In the genomic region with DNA sequence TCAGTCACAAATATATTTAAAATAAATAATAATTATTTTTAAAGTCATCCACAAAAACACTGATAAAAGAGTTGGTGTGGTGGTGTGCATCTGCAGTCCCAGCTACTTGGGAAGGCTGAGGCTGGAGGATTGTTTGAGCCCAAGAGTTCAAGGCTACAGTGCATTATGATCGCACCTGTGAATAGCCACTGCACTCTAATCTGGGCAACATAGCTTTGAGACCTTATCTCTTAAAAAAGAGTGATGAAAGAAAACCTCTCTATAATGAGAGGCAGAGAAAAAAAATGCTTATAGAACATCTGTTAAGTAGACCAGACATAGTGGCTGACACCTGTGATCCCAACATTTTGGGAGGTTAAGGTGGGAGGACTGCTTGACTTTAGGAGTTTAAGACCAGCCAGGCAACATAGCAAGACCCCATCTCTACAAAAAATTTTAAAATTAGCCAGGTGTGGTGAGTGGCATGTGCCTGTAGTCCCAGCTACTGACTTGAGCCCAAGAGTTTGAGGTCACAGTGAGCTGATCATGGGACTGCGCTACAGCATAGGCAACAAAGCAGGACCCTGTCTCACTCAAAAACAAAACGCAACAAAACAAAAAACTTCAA, we compare ENCODE assay signal across 29 cellular contexts. TPM values are rescaled to one million over a fixed set of nuclear protein-coding genes. Genes with fewer than 3 reads are reported as not detected.
A peak's percentile ranks its signal among the peaks of the same experiment; 100 is the strongest.
DNase-seq lines count a peak whose midpoint lies in the region; ATAC-seq, FAIRE-seq and TF ChIP-seq lines count a peak whose summit lies in the region.
"Had no signal": no experiment of that assay in that cellular context is flagged by ENCODE, and none has a peak within 500 bp of the region (broad histone marks: within the 10 kb centered on the region; RNA-seq: fewer than 3 reads in every experiment).

No MANE protein-coding gene starts in this region.

- H2AFZ ChIP-seq in HepG2 (ENCODE audit: low read length) = no peak overlapping the region

- no peak for FAIRE-seq in HepG2 (lab: Jason Lieb, UNC)
- FAIRE-seq: A204.1, A549, D721Med had no signal

- POLR2A ChIA-PET in HepG2 (lab: Yijun Ruan, JAX) = interaction anchor here (0.7 to 1.4 kb wide), 4 partner anchors 10 to 68 kb away, joined by 3 to 5 read pairs (median 4); partner anchors contain the start of gene BRMS1L

- H3K4me1 ChIP-seq in HepG2 (ENCODE audit: insufficient read depth, low read length) (peaks cover 17% of the 10 kb centered on the region), right lobe of liver (no peaks in the 10 kb centered on the region)
- H3K4me1 ChIP-seq: A549; BE2C; BLaER1; BLaER1 treated with 17β-estradiol and CSF1 and Interleukin-3, amounts not matched to agents 10 nM and 100 nM; Caco-2 had no signal

- H3K27me3 ChIP-seq in HepG2 (ENCODE audit: control insufficient read depth in 1 of 2, insufficient read depth in 2 of 2, low read length in 2 of 2) (no peaks in the 10 kb centered on the region), right lobe of liver (no peaks in the 10 kb centered on the region)
- H3K27me3 ChIP-seq: BE2C; BLaER1; BLaER1 treated with 17β-estradiol and CSF1 and Interleukin-3, amounts not matched to agents 10 nM and 100 nM had no signal

- H3K9me3 ChIP-seq in HepG2 (ENCODE audit: low read length) (no peaks in the 10 kb centered on the region), right lobe of liver (no peaks in the 10 kb centered on the region)
- H3K9me3 ChIP-seq: A549, BE2C, BLaER1, Caco-2 had no signal

- no peak for TF ChIP-seq CTCF in HepG2 (CRISPR knock-in tag; IDR thresholded peaks at IDR 0.05)
- TF ChIP-seq CTCF in right lobe of liver (IDR thresholded peaks at IDR 0.05) = no peak

- no peaks in the 10 kb centered on the region for H3K79me2 ChIP-seq in HepG2 (ENCODE audit: insufficient read depth, low read length)

- ATAC-seq in HepG2 (peak; percentile 90), right lobe of liver (no peak)
- ATAC-seq: A549; CD8-positive, alpha-beta T cell had no signal

- peak overlapping the region; percentile 3; the same call in 1 of the 2 replicates for H3K4me2 ChIP-seq in HepG2 (ENCODE audit: low read depth, low read length)
- H3K4me2 ChIP-seq: A549; BLaER1; BLaER1 treated with 17β-estradiol and CSF1 and Interleukin-3, amounts not matched to agents 10 nM and 100 nM had no signal

- 70% methylated on average over 3 of the region's 3 CpGs for WGBS in HepG2 (ENCODE audit: low lambda C conversion rate)
- WGBS in right lobe of liver (ENCODE audit: insufficient coverage, low coverage, low lambda C conversion rate, missing lambda C conversion rate) = 94% methylated on average over 3 of the region's 3 CpGs

- BruUV-seq in HepG2 (replicated peaks; lab: Mats Ljungman, UMichigan) = no TSS peak

- TF ChIP-seq POLR2A in HepG2 (IDR thresholded peaks at IDR 0.05; ENCODE audit: insufficient read depth in 1 of 2, low read depth in 2 of 2, low read length in 2 of 2) (no peak), right lobe of liver (IDR thresholded peaks at IDR 0.05) (no peak)

- CTCF ChIA-PET in HepG2 (lab: Yijun Ruan, JAX; ENCODE audit: low intra/inter-chr PET ratio, low total read pairs) = no interaction called here

- DNase-seq in HepG2 (ENCODE audit: low spot score) (peak; percentile 83), right lobe of liver (no peak)
- DNase-seq: 8988T; ACHN; AML-193; BE2C; C1 segment of cervical spinal cord; Caco-2; Calu3; CD4-positive, alpha-beta memory T cell; CD4-positive, alpha-beta T cell; CD4-positive, CD25-positive, alpha-beta regulatory T cell; CD8-positive, alpha-beta memory T cell; CD8-positive, alpha-beta T cell; COR-L47; DMS 273 treated with DMSO at 0.1 percent for 48 hours; DMS153; DMS53; DMS79; DMS79 treated with DMSO at 0.1 percent for 48 hours; DND-41; EL had no signal

- peaks cover 17 to 52% of the 10 kb centered on the region in 2 experiments for H3K36me3 ChIP-seq in HepG2 (replicated peaks in 1 of 2; ENCODE audit: control insufficient read depth in 1 of 2, insufficient read depth in 2 of 2, low read length in 2 of 2)
- peaks cover 0 to 15% (median 6%) of the 10 kb centered on the region in 4 donors for H3K36me3 ChIP-seq in right lobe of liver

- TF ChIP-seq EP300 in HepG2 (IDR thresholded peaks at IDR 0.05; ENCODE audit: low read depth in 2 of 2, low read length in 2 of 2) = peak in 1 of 2 experiments; percentile 53; a peak in 1 of 4 replicates
- no peak for TF ChIP-seq EP300 in HepG2 (CRISPR knock-in tag; IDR thresholded peaks at IDR 0.05; ENCODE audit: borderline replicate concordance)

- no peaks in the 10 kb centered on the region for H4K20me1 ChIP-seq in HepG2 (ENCODE audit: insufficient read depth, low read length)
- H4K20me1 ChIP-seq: BLaER1; BLaER1 treated with 17β-estradiol and CSF1 and Interleukin-3, amounts not matched to agents 10 nM and 100 nM had no signal

- H3K9ac ChIP-seq in HepG2 (ENCODE audit: insufficient read depth, low read depth, low read length) = no peak overlapping the region
- H3K9ac ChIP-seq: BLaER1; BLaER1 treated with 17β-estradiol and CSF1 and Interleukin-3, amounts not matched to agents 10 nM and 100 nM had no signal

- intact Hi-C loops in HepG2 (cut with micrococcal nuclease; ENCODE audit: unreplicated experiment) (loop anchor here (2.0 kb wide), 1 partner anchor 48 kb away; no protein-coding TSS in a partner anchor), right lobe of liver (cut with DNase I) (no loop called here)

- in situ Hi-C loops in HepG2 (cut with HindIII; ENCODE audit: extremely low pct_ligation_motif_present, low pct_unique_long_range_greater_than_20kb) = no loop called here

- no peak for TF ChIP-seq RAD21 in HepG2 (CRISPR knock-in tag; IDR thresholded peaks at IDR 0.05)

- H3K4me3 ChIP-seq in HepG2 (replicated peaks in 1 of 3; ENCODE audit: insufficient read depth in 1 of 3, low read depth in 2 of 3, low read length in 3 of 3) (no peak overlapping the region), right lobe of liver (no peak overlapping the region)
- H3K4me3 ChIP-seq: A549; BLaER1; BLaER1 treated with 17β-estradiol and CSF1 and Interleukin-3, amounts not matched to agents 10 nM and 100 nM had no signal

- H3K27ac ChIP-seq in HepG2 (ENCODE audit: extremely low read length, insufficient read depth, low read length) (peak overlapping the region; percentile 48), right lobe of liver (no peak overlapping the region)
- H3K27ac ChIP-seq: 22Rv1; A549; BLaER1; BLaER1 treated with 17β-estradiol and CSF1 and Interleukin-3, amounts not matched to agents 10 nM and 100 nM; C4-2B had no signal

TF ChIP-seq in HepG2, 621 proteins besides CTCF, POLR2A, EP300 and RAD21 (continues in another document):
- TF ChIP-seq KLF9 (CRISPR knock-in tag; IDR thresholded peaks at IDR 0.05; ENCODE audit: low read depth) (no peak), GATAD2A (CRISPR knock-in tag; IDR thresholded peaks at IDR 0.05) (0 out of 2 replicates have a peak, but pooled peaks have one; percentile 26), E2F5 (CRISPR knock-in tag; conservative IDR thresholded peaks at IDR 0.05) (no peak)

RNA-seq across cellular contexts. Expression of gene RALGAPA1, which starts 50.5 kb away (rescaled TPM):
- total RNA-seq in HepG2 (2016; rRNA removed; fragmentation: Illumina TruSeq; extraction: Trizol) (89.2 and 103 TPM in 2 replicates), right lobe of liver (10 to 100 TPM; 16.2 to 23.3 (median 19.7) TPM)
- 67.7 and 82.5 TPM in 2 replicates for total RNA-seq in HepG2 (2016; cell fraction: cytosol; rRNA removed; fragmentation: Illumina TruSeq; extraction: Trizol; ENCODE audit: low read depth)
- total RNA-seq in HepG2 (2016; cell fraction: insoluble cytoplasmic fraction; rRNA removed; fragmentation: Illumina TruSeq; extraction: Trizol) = 88.4 and 98.4 TPM in 2 replicates
- total RNA-seq in HepG2 (2016; cell fraction: membrane; rRNA removed; fragmentation: Illumina TruSeq; extraction: Trizol) = 66.2 and 85.5 TPM in 2 replicates
- total RNA-seq in HepG2 (2016; cell fraction: nucleus; rRNA removed; fragmentation: Illumina TruSeq; extraction: Trizol) = 215 and 231 TPM in 2 replicates
- 58.2 and 65.0 TPM in 2 replicates for polyA plus RNA-seq in HepG2 (2011; rRNA removed)
- 20.3 and 33.5 TPM in 2 replicates for polyA plus RNA-seq in HepG2 (2011; cell fraction: cytosol; rRNA removed)
- polyA plus RNA-seq in HepG2 (2011; cell fraction: nucleus; rRNA removed) = 72.7 and 78.9 TPM in 2 replicates
- polyA plus RNA-seq in HepG2 (2012) = 49.6 and 52.4 TPM in 2 replicates
- polyA plus RNA-seq in HepG2 (2016; cell fraction: cytosol; fragmentation: Illumina TruSeq; extraction: Trizol; ENCODE audit: low read depth) = 4.1 TPM in 2 replicates
- polyA plus RNA-seq in HepG2 (2016; cell fraction: insoluble cytoplasmic fraction; fragmentation: Illumina TruSeq; extraction: Trizol; ENCODE audit: low read depth) = 61.0 and 61.5 TPM in 2 replicates
- 8.3 and 9.4 TPM in 2 replicates for polyA plus RNA-seq in HepG2 (2016; cell fraction: membrane; fragmentation: Illumina TruSeq; extraction: Trizol; ENCODE audit: low read depth)
- 95.7 and 106 TPM in 2 replicates for polyA plus RNA-seq in HepG2 (2016; cell fraction: nucleus; fragmentation: Illumina TruSeq; extraction: Trizol; ENCODE audit: insufficient read depth, low read depth)
- 28.8 and 235 TPM in 2 replicates for polyA minus RNA-seq in HepG2 (2011; rRNA and poly(A)+ RNA removed; ENCODE audit: low replicate concordance)
- 103 and 117 TPM in 2 replicates for polyA minus RNA-seq in HepG2 (2011; cell fraction: cytosol; rRNA and poly(A)+ RNA removed)
- polyA minus RNA-seq in HepG2 (2011; cell fraction: nucleus; rRNA and poly(A)+ RNA removed) = 733 and 766 TPM in 2 replicates
